25 cellular contexts compared by ENCODE assay signal in genomic region chr10:1664565-1664964, GRCh38.
"Had no signal": no experiment of that assay in that cellular context is flagged by ENCODE, and none has a peak within 500 bp of the region (broad histone marks: within the 10 kb centered on the region; RNA-seq: fewer than 3 reads in every experiment).

No MANE protein-coding gene starts in this region.

- H3K4me3 ChIP-seq: body of pancreas, colonic mucosa had no signal

- H3K9me3 ChIP-seq: body of pancreas, colonic mucosa had no signal

- H3K27ac Mint-ChIP-seq: activated CD4-positive, alpha-beta memory T cell treated with anti-CD3 and anti-CD28 coated beads for 36 hours; activated CD4-positive, alpha-beta T cell treated with anti-CD3 and anti-CD28 coated beads for 36 hours; activated CD4-positive, alpha-beta T cell treated with anti-CD3 and anti-CD28 coated beads, Interleukin-2, amount 10 ng/mL, durations not matched to agents 24 days and 14 days; activated CD8-positive, alpha-beta memory T cell treated with anti-CD3 and anti-CD28 coated beads, Interleukin-2, amount 10 ng/mL, durations not matched to agents 7 days and 5 days; activated CD8-positive, alpha-beta T cell treated with anti-CD3 and anti-CD28 coated beads, Interleukin-2, amount 10 ng/mL, durations not matched to agents 7 days and 5 days; activated naive CD4-positive, alpha-beta T cell treated with anti-CD3 and anti-CD28 coated beads, Interleukin-2, amount 10 ng/mL, durations not matched to agents 7 days and 5 days; activated naive CD4-positive, alpha-beta T cell treated with anti-CD3 and anti-CD28 coated beads, Interleukin-2, amount 50 U/mL, for 72 hours; activated T-cell treated with anti-CD3 and anti-CD28 coated beads, Interleukin-2, amount 50 U/mL, for 24 hours; activated T-cell treated with anti-CD3 and anti-CD28 coated beads, Interleukin-2, amount 50 U/mL, for 72 hours; T-cell; T-helper 1 cell treated with Interleukin-12 subunit alpha and Interleukin-12 subunit beta and Interleukin-4 antibody, amounts not matched to agents 30 μg/mL and 1 μg/mL, for 36 hours had no signal

- H3K36me3 ChIP-seq: colonic mucosa had no signal

- DNase-seq: activated CD4-positive, alpha-beta memory T cell treated with anti-CD3 and anti-CD28 coated beads for 36 hours; activated CD4-positive, alpha-beta T cell treated with anti-CD3 and anti-CD28 coated beads for 36 hours; activated CD4-positive, alpha-beta T cell treated with anti-CD3 and anti-CD28 coated beads, Interleukin-2, amount 10 ng/mL, durations not matched to agents 24 days and 14 days; activated CD4-positive, CD25-positive, alpha-beta regulatory T cell; activated CD4-positive, CD25-positive, alpha-beta regulatory T cell treated with anti-CD3 and anti-CD28 coated beads, Interleukin-2, amount 50 U/mL, for 72 hours; activated CD8-positive, alpha-beta memory T cell treated with anti-CD3 and anti-CD28 coated beads, Interleukin-2, amount 10 ng/mL, durations not matched to agents 7 days and 5 days; activated CD8-positive, alpha-beta memory T cell treated with anti-CD3 and anti-CD28 coated beads, Interleukin-2, amount 50 U/mL, for 4 hours; activated CD8-positive, alpha-beta T cell treated with anti-CD3 and anti-CD28 coated beads, Interleukin-2, amount 10 ng/mL, durations not matched to agents 7 days and 5 days; activated gamma-delta T cell; activated naive CD4-positive, alpha-beta T cell; activated naive CD4-positive, alpha-beta T cell treated with anti-CD3 and anti-CD28 coated beads, Interleukin-2, amount 10 ng/mL, durations not matched to agents 7 days and 5 days; activated T-cell treated with anti-CD3 and anti-CD28 coated beads, Interleukin-2, amount 50 U/mL, for 24 hours; activated T-cell treated with anti-CD3 and anti-CD28 coated beads, Interleukin-2, amount 50 U/mL, for 72 hours; amniotic stem cell; aorta; body of pancreas; caudate nucleus; colonic mucosa; effector CD8-positive, alpha-beta T cell; foreskin fibroblast; T-helper 9 cell had no signal

- H3K4me3 Mint-ChIP-seq: activated CD4-positive, alpha-beta memory T cell treated with anti-CD3 and anti-CD28 coated beads for 36 hours; activated CD4-positive, alpha-beta T cell treated with anti-CD3 and anti-CD28 coated beads for 36 hours; activated CD4-positive, alpha-beta T cell treated with anti-CD3 and anti-CD28 coated beads, Interleukin-2, amount 10 ng/mL, durations not matched to agents 24 days and 14 days; activated CD8-positive, alpha-beta memory T cell treated with anti-CD3 and anti-CD28 coated beads, Interleukin-2, amount 10 ng/mL, durations not matched to agents 7 days and 5 days; activated CD8-positive, alpha-beta T cell treated with anti-CD3 and anti-CD28 coated beads, Interleukin-2, amount 10 ng/mL, durations not matched to agents 7 days and 5 days; activated naive CD4-positive, alpha-beta T cell treated with anti-CD3 and anti-CD28 coated beads, Interleukin-2, amount 10 ng/mL, durations not matched to agents 7 days and 5 days; activated T-cell treated with anti-CD3 and anti-CD28 coated beads, Interleukin-2, amount 50 U/mL, for 24 hours; activated T-cell treated with anti-CD3 and anti-CD28 coated beads, Interleukin-2, amount 50 U/mL, for 72 hours; T-cell; T-helper 1 cell treated with Interleukin-12 subunit alpha and Interleukin-12 subunit beta and Interleukin-4 antibody, amounts not matched to agents 30 μg/mL and 1 μg/mL, for 36 hours had no signal

- H3K27ac ChIP-seq: body of pancreas, colonic mucosa had no signal

- H3K27me3 Mint-ChIP-seq: activated CD8-positive, alpha-beta memory T cell treated with anti-CD3 and anti-CD28 coated beads, Interleukin-2, amount 10 ng/mL, durations not matched to agents 7 days and 5 days had no signal

- H3K36me3 Mint-ChIP-seq: activated CD4-positive, alpha-beta memory T cell treated with anti-CD3 and anti-CD28 coated beads for 36 hours; activated CD8-positive, alpha-beta memory T cell treated with anti-CD3 and anti-CD28 coated beads, Interleukin-2, amount 10 ng/mL, durations not matched to agents 7 days and 5 days; activated naive CD4-positive, alpha-beta T cell treated with anti-CD3 and anti-CD28 coated beads, Interleukin-2, amount 10 ng/mL, durations not matched to agents 7 days and 5 days; activated naive CD4-positive, alpha-beta T cell treated with anti-CD3 and anti-CD28 coated beads, Interleukin-2, amount 50 U/mL, for 72 hours; T-cell had no signal

- H3K4me1 Mint-ChIP-seq: activated CD4-positive, alpha-beta T cell treated with anti-CD3 and anti-CD28 coated beads for 36 hours; activated CD4-positive, alpha-beta T cell treated with anti-CD3 and anti-CD28 coated beads, Interleukin-2, amount 10 ng/mL, durations not matched to agents 24 days and 14 days; activated CD8-positive, alpha-beta memory T cell treated with anti-CD3 and anti-CD28 coated beads, Interleukin-2, amount 10 ng/mL, durations not matched to agents 7 days and 5 days; activated naive CD4-positive, alpha-beta T cell treated with anti-CD3 and anti-CD28 coated beads, Interleukin-2, amount 10 ng/mL, durations not matched to agents 7 days and 5 days had no signal

- H3K4me1 ChIP-seq: body of pancreas, colonic mucosa had no signal

- ATAC-seq: activated CD4-positive, alpha-beta T cell treated with anti-CD3 and anti-CD28 coated beads for 36 hours; activated CD8-positive, alpha-beta memory T cell treated with anti-CD3 and anti-CD28 coated beads, Interleukin-2, amount 10 ng/mL, durations not matched to agents 7 days and 5 days; activated CD8-positive, alpha-beta T cell treated with anti-CD3 and anti-CD28 coated beads, Interleukin-2, amount 10 ng/mL, durations not matched to agents 7 days and 5 days; activated naive CD4-positive, alpha-beta T cell treated with anti-CD3 and anti-CD28 coated beads, Interleukin-2, amount 50 U/mL, for 72 hours; activated T-cell treated with anti-CD3 and anti-CD28 coated beads, Interleukin-2, amount 50 U/mL, for 72 hours; body of pancreas; esophagus mucosa; T-cell had no signal

- H3K9me3 Mint-ChIP-seq: activated CD4-positive, alpha-beta memory T cell treated with anti-CD3 and anti-CD28 coated beads for 36 hours; activated CD4-positive, alpha-beta T cell treated with anti-CD3 and anti-CD28 coated beads, Interleukin-2, amount 10 ng/mL, durations not matched to agents 24 days and 14 days; activated naive CD4-positive, alpha-beta T cell treated with anti-CD3 and anti-CD28 coated beads, Interleukin-2, amount 10 ng/mL, durations not matched to agents 7 days and 5 days; activated naive CD4-positive, alpha-beta T cell treated with anti-CD3 and anti-CD28 coated beads, Interleukin-2, amount 50 U/mL, for 72 hours; activated T-cell treated with anti-CD3 and anti-CD28 coated beads, Interleukin-2, amount 50 U/mL, for 24 hours; activated T-cell treated with anti-CD3 and anti-CD28 coated beads, Interleukin-2, amount 50 U/mL, for 72 hours; T-cell; T-helper 1 cell treated with Interleukin-12 subunit alpha and Interleukin-12 subunit beta and Interleukin-4 antibody, amounts not matched to agents 30 μg/mL and 1 μg/mL, for 36 hours had no signal

- H3K27me3 ChIP-seq: body of pancreas, colonic mucosa had no signal
